8 cellular contexts compared by ENCODE assay signal in genomic region chr2:222709191-222709891, GRCh38. TPM values are rescaled to one million over a fixed set of nuclear protein-coding genes. Genes with fewer than 3 reads are reported as not detected.
DNase-seq lines count a peak whose midpoint lies in the region; ATAC-seq lines count a peak whose summit lies in the region.

No MANE protein-coding gene starts in this region.

- H3K9ac ChIP-seq in endocrine pancreas (ENCODE audit: control insufficient read depth, insufficient read depth, low read length) = no peak overlapping the region

- no peak overlapping the region for H3K4me3 Mint-ChIP-seq in activated CD4-positive, alpha-beta memory T cell treated with anti-CD3 and anti-CD28 coated beads for 36 hours
- no peak overlapping the region for H3K4me3 Mint-ChIP-seq in activated CD4-positive, alpha-beta memory T cell treated with anti-CD3 and anti-CD28 coated beads, Interleukin-2, amount 10 ng/mL, durations not matched to agents 7 days and 5 days

- 65 to 79% methylated on average over 12 of the region's 16 CpGs for WGBS in mesodermal cell (ENCODE audit: insufficient coverage in 2 of 2), 2 experiments

- intact Hi-C loops in activated CD4-positive, alpha-beta memory T cell treated with anti-CD3 and anti-CD28 coated beads for 36 hours (cut with micrococcal nuclease) = no loop called here

- peaks cover 6% of the 10 kb centered on the region for H3K4me1 Mint-ChIP-seq in activated CD4-positive, alpha-beta memory T cell treated with anti-CD3 and anti-CD28 coated beads for 36 hours (ENCODE audit: low read depth)
- H3K4me1 Mint-ChIP-seq in activated CD4-positive, alpha-beta memory T cell treated with anti-CD3 and anti-CD28 coated beads, Interleukin-2, amount 10 ng/mL, durations not matched to agents 7 days and 5 days = peaks cover 9% of the 10 kb centered on the region

- ATAC-seq in HG03103 (IDR thresholded peaks at IDR 0.05; ENCODE audit: low read depth, unreplicated experiment) (peak; percentile 50), GM18520 (IDR thresholded peaks at IDR 0.05; ENCODE audit: unreplicated experiment) (no peak)

- H3K36me3 ChIP-seq in endocrine pancreas (ENCODE audit: control insufficient read depth, insufficient read depth, low read length) (no peaks in the 10 kb centered on the region), mesodermal cell (ENCODE audit: control insufficient read depth, insufficient read depth, low read length) (no peaks in the 10 kb centered on the region)

- no peaks in the 10 kb centered on the region for H3K27me3 ChIP-seq in endocrine pancreas (ENCODE audit: control insufficient read depth, insufficient read depth, low read length)

- peaks cover 26% of the 10 kb centered on the region for H3K27me3 Mint-ChIP-seq in activated CD4-positive, alpha-beta memory T cell treated with anti-CD3 and anti-CD28 coated beads for 36 hours
- H3K27me3 Mint-ChIP-seq in activated CD4-positive, alpha-beta memory T cell treated with anti-CD3 and anti-CD28 coated beads, Interleukin-2, amount 10 ng/mL, durations not matched to agents 7 days and 5 days = peaks cover 46% of the 10 kb centered on the region

- no peaks in the 10 kb centered on the region for H3K36me3 Mint-ChIP-seq in activated CD4-positive, alpha-beta memory T cell treated with anti-CD3 and anti-CD28 coated beads for 36 hours
- H3K36me3 Mint-ChIP-seq in activated CD4-positive, alpha-beta memory T cell treated with anti-CD3 and anti-CD28 coated beads, Interleukin-2, amount 10 ng/mL, durations not matched to agents 7 days and 5 days (ENCODE audit: low read depth) = no peaks in the 10 kb centered on the region

- H3K4me3 ChIP-seq in endocrine pancreas (ENCODE audit: control insufficient read depth, insufficient read depth, low read length) (peak overlapping the region; percentile 7), mesodermal cell (ENCODE audit: extremely low read depth, insufficient read depth, low read length, poor library complexity, severe bottlenecking) (no peak overlapping the region)

- peak; percentile 15 for DNase-seq in activated CD4-positive, alpha-beta memory T cell treated with anti-CD3 and anti-CD28 coated beads for 36 hours
- no peak for DNase-seq in activated CD4-positive, alpha-beta memory T cell treated with anti-CD3 and anti-CD28 coated beads, Interleukin-2, amount 10 ng/mL, durations not matched to agents 7 days and 5 days
- peak; percentile 98 for DNase-seq in RKO (ENCODE audit: low spot score)
- no peak for DNase-seq in stimulated activated naive CD4-positive, alpha-beta T cell (lab: John Stamatoyannopoulos, UW)

- no peak overlapping the region for H3K27ac Mint-ChIP-seq in activated CD4-positive, alpha-beta memory T cell treated with anti-CD3 and anti-CD28 coated beads for 36 hours
- H3K27ac Mint-ChIP-seq in activated CD4-positive, alpha-beta memory T cell treated with anti-CD3 and anti-CD28 coated beads, Interleukin-2, amount 10 ng/mL, durations not matched to agents 7 days and 5 days = no peak overlapping the region

- CTCF ChIA-PET in activated CD4-positive, alpha-beta memory T cell treated with anti-CD3 and anti-CD28 coated beads for 36 hours (lab: Charles Lee) = interaction anchor here (0.5 to 9.3 kb wide), 17 partner anchors 11 to 1136 kb away, joined by 3 to 115 read pairs (median 4); partner anchors contain the start of gene ACSL3
- CTCF ChIA-PET in activated CD4-positive, alpha-beta memory T cell treated with anti-CD3 and anti-CD28 coated beads, Interleukin-2, amount 10 ng/mL, durations not matched to agents 7 days and 5 days (lab: Charles Lee) = interaction anchor here (0.6 to 5.3 kb wide), 17 partner anchors 8 to 238 kb away, joined by 3 to 55 read pairs (median 4); no protein-coding TSS in a partner anchor

- H3K27ac ChIP-seq in mesodermal cell (ENCODE audit: low read depth, low read length, severe bottlenecking) = peak overlapping the region; percentile 91

- H3K9me3 ChIP-seq in endocrine pancreas (ENCODE audit: control insufficient read depth, low read length) = no peaks in the 10 kb centered on the region
- no peaks in the 10 kb centered on the region for H3K9me3 ChIP-seq in mesodermal cell (ENCODE audit: control insufficient read depth, low read length)

- POLR2A ChIA-PET in activated CD4-positive, alpha-beta memory T cell treated with anti-CD3 and anti-CD28 coated beads for 36 hours (lab: Charles Lee) = no interaction called here
- POLR2A ChIA-PET in activated CD4-positive, alpha-beta memory T cell treated with anti-CD3 and anti-CD28 coated beads, Interleukin-2, amount 10 ng/mL, durations not matched to agents 7 days and 5 days (lab: Charles Lee) = interaction anchor here (1.0 kb wide), 1 partner anchor 194 kb away, joined by 5 read pairs; no protein-coding TSS in a partner anchor

- no peaks in the 10 kb centered on the region for H3K4me1 ChIP-seq in endocrine pancreas (ENCODE audit: control insufficient read depth, insufficient read depth, low read length)
- H3K4me1 ChIP-seq in mesodermal cell (ENCODE audit: control insufficient read depth, insufficient read depth, low read length, poor library complexity, severe bottlenecking) = no peaks in the 10 kb centered on the region

- no peaks in the 10 kb centered on the region for H3K9me3 Mint-ChIP-seq in activated CD4-positive, alpha-beta memory T cell treated with anti-CD3 and anti-CD28 coated beads for 36 hours
- no peaks in the 10 kb centered on the region for H3K9me3 Mint-ChIP-seq in activated CD4-positive, alpha-beta memory T cell treated with anti-CD3 and anti-CD28 coated beads, Interleukin-2, amount 10 ng/mL, durations not matched to agents 7 days and 5 days

RNA-seq across cellular contexts. Expression of gene MOGAT1, which starts 37.9 kb away (rescaled TPM):
- total RNA-seq in activated CD4-positive, alpha-beta memory T cell treated with anti-CD3 and anti-CD28 coated beads for 36 hours = not detected
- total RNA-seq in activated CD4-positive, alpha-beta memory T cell treated with anti-CD3 and anti-CD28 coated beads, Interleukin-2, amount 10 ng/mL, durations not matched to agents 7 days and 5 days = not detected
- polyA plus RNA-seq in mesodermal cell (2013, experiment 1 of 2) = not detected
- not detected for polyA plus RNA-seq in mesodermal cell (2013, experiment 2 of 2)

RNA-seq across cellular contexts. Expression of gene FARSB, which starts 53.4 kb away (rescaled TPM):
- 10 to 100 TPM; 40.3 to 41.4 TPM for total RNA-seq in activated CD4-positive, alpha-beta memory T cell treated with anti-CD3 and anti-CD28 coated beads for 36 hours
- total RNA-seq in activated CD4-positive, alpha-beta memory T cell treated with anti-CD3 and anti-CD28 coated beads, Interleukin-2, amount 10 ng/mL, durations not matched to agents 7 days and 5 days = 10 to 100 TPM; 20.8 to 21.5 TPM
- polyA plus RNA-seq in mesodermal cell (2013, experiment 1 of 2) = 26.3 TPM
- 28.2 TPM for polyA plus RNA-seq in mesodermal cell (2013, experiment 2 of 2)

Comparison
In these comparisons a context has a peak if more than half of its experiments do, and no peak if none do; other contexts are left out.
1. DNase-seq: peak in activated CD4-positive, alpha-beta memory T cell treated with anti-CD3 and anti-CD28 coated beads for 36 hours (single experiment) and RKO (single experiment); none in activated CD4-positive, alpha-beta memory T cell treated with anti-CD3 and anti-CD28 coated beads, Interleukin-2, amount 10 ng/mL, durations not matched to agents 7 days and 5 days (single experiment) and stimulated activated naive CD4-positive, alpha-beta T cell (0 of 6).